ENCODE assay signal across 14 cellular contexts in the genomic region with DNA sequence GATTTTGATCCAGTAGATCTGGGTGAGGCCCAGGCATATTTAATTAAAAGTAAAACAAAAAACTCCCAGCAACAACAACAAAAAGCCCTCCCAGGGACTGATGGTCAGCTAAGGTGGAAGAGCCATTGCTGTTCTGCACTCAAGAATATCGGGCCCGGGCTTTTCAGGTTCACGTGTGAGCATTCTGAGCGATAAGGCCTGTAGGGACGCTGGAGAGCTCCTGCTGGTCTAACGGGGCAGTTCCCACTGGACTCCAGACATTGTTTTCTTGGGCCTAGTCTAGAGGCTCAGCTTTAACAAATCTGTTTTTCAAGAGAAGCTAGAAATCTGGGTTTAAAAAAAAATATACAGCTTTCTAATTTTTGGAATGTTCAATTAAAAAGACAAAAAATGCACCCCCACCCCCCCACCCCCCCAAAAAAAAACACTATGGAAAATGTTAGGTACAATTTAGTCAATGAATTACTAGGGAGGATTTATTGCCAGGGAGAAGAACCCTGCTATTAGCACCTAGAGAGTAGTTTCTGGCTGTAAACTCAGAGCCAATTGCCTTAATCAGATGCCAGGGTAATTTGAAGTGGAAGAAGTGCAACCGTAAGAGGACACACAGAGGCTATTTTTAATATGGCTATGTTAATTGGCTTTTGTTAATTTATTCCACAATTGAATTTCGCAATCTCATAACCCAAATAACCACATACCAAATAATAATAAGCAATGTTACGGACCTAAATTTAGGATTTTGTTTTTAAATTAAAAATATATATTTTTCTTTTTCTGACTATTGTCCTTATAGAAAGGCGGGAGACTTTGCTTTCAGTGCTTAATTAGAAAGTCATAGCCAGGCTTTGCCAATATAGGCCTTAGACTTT.
DNase-seq lines count a peak whose midpoint lies in the region; ATAC-seq and TF ChIP-seq lines count a peak whose summit lies in the region.
"Had no signal": no experiment of that assay in that cellular context is flagged by ENCODE, and none has a peak within 500 bp of the region (broad histone marks: within the 10 kb centered on the region; RNA-seq: fewer than 3 reads in every experiment).

No MANE protein-coding gene starts in this region.

- H3K27me3 ChIP-seq in left ventricle myocardium inferior (ENCODE audit: low read depth) (no peaks in the 10 kb centered on the region), uterus (no peaks in the 10 kb centered on the region)
- H3K27me3 ChIP-seq: left lung had no signal

- in situ Hi-C loops in astrocyte of the cerebellum (cut with HindIII; ENCODE audit: low sequenced_read_pairs): no loop called here

- no peak for ATAC-seq in HG02840 (IDR thresholded peaks at IDR 0.05; ENCODE audit: low FRiP score, unreplicated experiment)
- ATAC-seq: activated T-cell treated with anti-CD3 and anti-CD28 coated beads, Interleukin-2, amount 50 U/mL, for 72 hours; left lung had no signal

- H3K36me3 ChIP-seq in left ventricle myocardium inferior: no peaks in the 10 kb centered on the region
- no peaks in the 10 kb centered on the region for H3K36me3 ChIP-seq in uterus
- H3K36me3 ChIP-seq: left lung had no signal

- H3K4me1 ChIP-seq in left ventricle myocardium inferior: peaks cover 100% of the 10 kb centered on the region
- H3K4me1 ChIP-seq in uterus: no peaks in the 10 kb centered on the region

- H3K4me3 ChIP-seq in HFF-Myc (replicated peaks; ENCODE audit: low read depth, low read length): no peak overlapping the region
- no peak overlapping the region for H3K4me3 ChIP-seq in astrocyte of the cerebellum (ENCODE audit: low read depth, low read length)
- no peak overlapping the region for H3K4me3 ChIP-seq in left ventricle myocardium inferior
- H3K4me3 ChIP-seq in retinal pigment epithelial cell (ENCODE audit: low read length): no peak overlapping the region
- H3K4me3 ChIP-seq in uterus: no peak overlapping the region
- H3K4me3 ChIP-seq: left lung had no signal

- H3K9me3 ChIP-seq in left ventricle myocardium inferior (replicated peaks) (no peaks in the 10 kb centered on the region), uterus (no peaks in the 10 kb centered on the region)
- H3K9me3 ChIP-seq: left lung had no signal

- H3K27ac ChIP-seq in left ventricle myocardium inferior (replicated peaks) (no peak overlapping the region), uterus (no peak overlapping the region)
- H3K27ac ChIP-seq: left lung had no signal

- TF ChIP-seq CTCF in HFF-Myc (IDR thresholded peaks at IDR 0.05; ENCODE audit: low read depth, low read length, missing control alignments) (peak; percentile 35), astrocyte of the cerebellum (IDR thresholded peaks at IDR 0.05; ENCODE audit: low read depth, low read length, missing control alignments) (peak; percentile 53), left ventricle myocardium inferior (IDR thresholded peaks at IDR 0.05; ENCODE audit: borderline replicate concordance) (peak; percentile 52), retinal pigment epithelial cell (conservative IDR thresholded peaks at IDR 0.05; ENCODE audit: low read depth, low read length) (peak; percentile 36), uterus (IDR thresholded peaks at IDR 0.05) (no peak)

- DNase-seq in HFF-Myc (ENCODE audit: extremely low read depth, low read depth) (no peak), astrocyte of the cerebellum (ENCODE audit: low read depth) (no peak), left ventricle myocardium inferior (no peak), retinal pigment epithelial cell (ENCODE audit: low read depth) (no peak), NCI-H2107 (lab: John Stamatoyannopoulos, UW) (no peak), uterus (no peak), NCI-H1048 (lab: John Stamatoyannopoulos, UW) (no peak)
- DNase-seq: activated CD4-positive, CD25-positive, alpha-beta regulatory T cell; activated T-cell treated with anti-CD3 and anti-CD28 coated beads, Interleukin-2, amount 50 U/mL, for 72 hours; left lung; NCI-H510A; SIG-M5; stimulated activated CD4-positive, alpha-beta T cell treated with anti-CD3 and anti-CD28 coated beads, Interleukin-4, amount 100 ng/mL, for 4 hours had no signal

- TF ChIP-seq POLR2A in uterus (IDR thresholded peaks at IDR 0.05): no peak

- intact Hi-C loops in left ventricle myocardium inferior (cut with micrococcal nuclease): loop anchor here (10.0 kb wide), 1 partner anchor 48 kb away; no protein-coding TSS in a partner anchor
- intact Hi-C loops in uterus (cut with DNase I; ENCODE audit: low total_unique reads): no loop called here

Comparison
In these comparisons a context has a peak if more than half of its experiments do, and no peak if none do; other contexts are left out.
1. CTCF ChIP-seq: peak in HFF-Myc (single experiment), astrocyte of the cerebellum (single experiment), left ventricle myocardium inferior (single experiment) and retinal pigment epithelial cell (single experiment); none in uterus (0 of 4).